15 cellular contexts compared by ENCODE assay signal in genomic region chr16:28168991-28169554, GRCh38. TPM values are rescaled to one million over a fixed set of nuclear protein-coding genes. Genes with fewer than 3 reads are reported as not detected.
DNase-seq lines count a peak whose midpoint lies in the region; ATAC-seq lines count a peak whose summit lies in the region.
"Had no signal": no experiment of that assay in that cellular context is flagged by ENCODE, and none has a peak within 500 bp of the region (broad histone marks: within the 10 kb centered on the region; RNA-seq: fewer than 3 reads in every experiment).

No MANE protein-coding gene starts in this region.

- peak; percentile 20 to 50 (median 37) for DNase-seq in T-helper 1 cell
- DNase-seq in activated CD4-positive, alpha-beta T cell treated with anti-CD3 and anti-CD28 coated beads, Interleukin-2, amount 50 U/mL, for 1 hour: peak; percentile 62
- peak; percentile 42 for DNase-seq in activated naive CD8-positive, alpha-beta T cell treated with anti-CD3 and anti-CD28 coated beads for 36 hours
- peak; percentile 48 for DNase-seq in stimulated activated CD4-positive, alpha-beta T cell treated with anti-CD3 and anti-CD28 coated beads, Interleukin-4, amount 100 ng/mL, for 1 hour
- DNase-seq in NCI-H1105 (lab: John Stamatoyannopoulos, UW): no peak
- DNase-seq: adrenal gland, COR-L47, GDM1, islet precursor cell, MV-4-11, retina had no signal

- peaks cover 74% of the 10 kb centered on the region for H3K36me3 Mint-ChIP-seq in activated naive CD8-positive, alpha-beta T cell treated with anti-CD3 and anti-CD28 coated beads for 36 hours

- ATAC-seq in GM18907 (IDR thresholded peaks at IDR 0.05; ENCODE audit: unreplicated experiment) (no peak), GM21526 (IDR thresholded peaks at IDR 0.05; ENCODE audit: low FRiP score, unreplicated experiment) (no peak), GM21786 (IDR thresholded peaks at IDR 0.05; ENCODE audit: unreplicated experiment) (no peak)

- no peak overlapping the region for H3K4me3 Mint-ChIP-seq in activated naive CD8-positive, alpha-beta T cell treated with anti-CD3 and anti-CD28 coated beads for 36 hours
- H3K4me3 Mint-ChIP-seq: type B pancreatic cell had no signal

- H3K4me1 Mint-ChIP-seq in activated naive CD8-positive, alpha-beta T cell treated with anti-CD3 and anti-CD28 coated beads for 36 hours: peaks cover 74% of the 10 kb centered on the region

- H3K9me3 Mint-ChIP-seq in activated naive CD8-positive, alpha-beta T cell treated with anti-CD3 and anti-CD28 coated beads for 36 hours: no peaks in the 10 kb centered on the region
- H3K9me3 Mint-ChIP-seq: type B pancreatic cell had no signal

- H3K27me3 Mint-ChIP-seq in activated naive CD8-positive, alpha-beta T cell treated with anti-CD3 and anti-CD28 coated beads for 36 hours: no peaks in the 10 kb centered on the region
- H3K27me3 Mint-ChIP-seq: type B pancreatic cell had no signal

- H3K27ac Mint-ChIP-seq in activated naive CD8-positive, alpha-beta T cell treated with anti-CD3 and anti-CD28 coated beads for 36 hours: peak overlapping the region; percentile 83
- H3K27ac Mint-ChIP-seq: type B pancreatic cell had no signal

RNA-seq across cellular contexts. Expression of gene XPO6, which starts 42.7 kb away (rescaled TPM):
- 100 to 1,000 TPM; 234 to 241 TPM for total RNA-seq in activated naive CD8-positive, alpha-beta T cell treated with anti-CD3 and anti-CD28 coated beads for 36 hours
